ENCODE assay signal across 25 cellular contexts in the genomic region with DNA sequence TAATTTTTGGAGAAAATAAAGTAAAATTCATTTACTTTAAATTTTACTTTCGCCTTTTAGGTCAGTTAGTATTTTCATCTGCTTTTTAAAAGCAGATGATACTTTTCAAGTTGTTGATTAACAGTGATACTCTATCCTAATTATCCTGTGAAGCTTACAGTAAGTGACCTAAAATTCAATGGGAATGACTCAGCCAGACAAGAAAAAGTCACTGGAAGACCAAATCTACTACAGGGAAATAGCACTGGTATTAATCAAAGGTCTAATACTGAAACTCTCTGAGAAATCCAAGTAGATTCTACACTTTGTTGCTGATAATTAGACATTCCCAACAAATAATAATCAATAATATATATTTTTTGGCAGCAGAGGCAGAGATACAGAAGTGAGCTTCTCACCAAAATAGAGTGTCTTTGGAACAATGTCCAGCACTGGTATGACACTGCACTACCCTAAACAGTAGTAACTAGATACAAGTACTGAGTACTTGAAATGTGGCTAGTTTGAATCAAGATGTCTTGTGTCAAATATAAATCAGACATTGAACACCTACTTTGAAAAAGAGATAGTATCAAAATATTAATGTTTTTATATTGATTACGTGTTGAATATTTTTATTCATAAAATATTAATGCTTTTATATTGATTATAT. TPM values are rescaled to one million over a fixed set of nuclear protein-coding genes. Genes with fewer than 3 reads are reported as not detected.
DNase-seq lines count a peak whose midpoint lies in the region; ATAC-seq, FAIRE-seq and TF ChIP-seq lines count a peak whose summit lies in the region.
"Had no signal": no experiment of that assay in that cellular context is flagged by ENCODE, and none has a peak within 500 bp of the region (broad histone marks: within the 10 kb centered on the region; RNA-seq: fewer than 3 reads in every experiment).

No MANE protein-coding gene starts in this region.

- no TSS peak for BruUV-seq in IMR-90 (replicated peaks; lab: Mats Ljungman, UMichigan)

- no peak overlapping the region for H2BK15ac ChIP-seq in IMR-90 (ENCODE audit: low read depth, low read length)

- H3K9ac ChIP-seq in IMR-90 (ENCODE audit: low read depth, low read length) = no peak overlapping the region
- no peak overlapping the region for H3K9ac ChIP-seq in kidney (ENCODE audit: low read length in 2 of 2)

- no peak for TF ChIP-seq POLR2A in IMR-90 (IDR thresholded peaks at IDR 0.05; ENCODE audit: low read depth, low read length)

- H3K27ac ChIP-seq in IMR-90 (ENCODE audit: insufficient read depth, low read length) (no peak overlapping the region), kidney (ENCODE audit: low read depth in 2 of 2, low read length in 2 of 2) (no peak overlapping the region)
- H3K27ac ChIP-seq: SJSA1 had no signal

- no CpG with 5 or more reads among the region's 2 CpGs for WGBS in IMR-90 (ENCODE audit: extremely low coverage in 2 of 2, insufficient read length in 1 of 2), 2 experiments

- H3K27me3 ChIP-seq in IMR-90 (ENCODE audit: control insufficient read depth, insufficient read depth, low read length) = no peaks in the 10 kb centered on the region
- H3K27me3 ChIP-seq: sigmoid colon, SJSA1 had no signal

- H3K56ac ChIP-seq in IMR-90 (ENCODE audit: extremely low read depth, insufficient read depth, low read length) = no peak overlapping the region

- dilution Hi-C loops in IMR-90 (cut with HindIII; ENCODE audit: low sequenced_read_pairs, unreplicated experiment) = no loop called here

- no peak overlapping the region for H3K23ac ChIP-seq in IMR-90 (ENCODE audit: low read depth, low read length)

- peak overlapping the region; percentile 33; the same call in 1 of the 2 replicates for H3K4me2 ChIP-seq in IMR-90 (ENCODE audit: low read depth, low read length)

- H2AFZ ChIP-seq in IMR-90 (replicated peaks; ENCODE audit: low read length, poor library complexity) = no peak overlapping the region

- no peaks in the 10 kb centered on the region for H3K27me3 Mint-ChIP-seq in chondrocyte (ENCODE audit: low read depth)
- H3K27me3 Mint-ChIP-seq in activated CD4-positive, alpha-beta memory T cell treated with anti-CD3 and anti-CD28 coated beads for 36 hours = no peaks in the 10 kb centered on the region
- H3K27me3 Mint-ChIP-seq: brain; effector memory CD8-positive, alpha-beta T cell had no signal

- POLR2A ChIA-PET in IMR-90 (lab: Charles Lee; ENCODE audit: unreplicated experiment) = no interaction called here
- POLR2A ChIA-PET in activated CD4-positive, alpha-beta memory T cell treated with anti-CD3 and anti-CD28 coated beads for 36 hours (lab: Charles Lee) = no interaction called here

- peak overlapping the region; percentile 25; the same call in 1 of the 2 replicates for H2BK120ac ChIP-seq in IMR-90 (ENCODE audit: low read depth, low read length)

- H4K20me1 ChIP-seq in IMR-90 (ENCODE audit: insufficient read depth, low read length) = no peaks in the 10 kb centered on the region

- H3K4me1 ChIP-seq in IMR-90 (ENCODE audit: control insufficient read depth, insufficient read depth, low read length) (peaks cover 11% of the 10 kb centered on the region), kidney (ENCODE audit: control insufficient read depth in 1 of 2, insufficient read depth in 1 of 2, low read depth in 1 of 2, low read length in 2 of 2) (peaks cover 0 to 8% of the 10 kb centered on the region in 2 donors)

- H2BK20ac ChIP-seq in IMR-90 (ENCODE audit: low read depth, low read length) = peak overlapping the region; percentile 63; the same call in 1 of the 2 replicates

- no peak overlapping the region for H3K4me3 Mint-ChIP-seq in chondrocyte (ENCODE audit: unreplicated experiment)
- no peak overlapping the region for H3K4me3 Mint-ChIP-seq in activated CD4-positive, alpha-beta memory T cell treated with anti-CD3 and anti-CD28 coated beads for 36 hours
- H3K4me3 Mint-ChIP-seq: brain; effector memory CD8-positive, alpha-beta T cell; mesothelial cell of epicardium had no signal

- CTCF ChIA-PET in IMR-90 (lab: Yijun Ruan, JAX) = no interaction called here
- CTCF ChIA-PET in activated CD4-positive, alpha-beta memory T cell treated with anti-CD3 and anti-CD28 coated beads for 36 hours (lab: Charles Lee) = interaction anchor here (1.3 kb wide), 1 partner anchor 23 kb away, joined by 3 read pairs; the partner anchor contains the start of gene ELL2

- H3K36me3 ChIP-seq in IMR-90 (ENCODE audit: control insufficient read depth, insufficient read depth, low read length) = no peaks in the 10 kb centered on the region
- H3K36me3 ChIP-seq in kidney (ENCODE audit: control insufficient read depth in 1 of 2, insufficient read depth in 2 of 2, low read length in 2 of 2) = no peaks in the 10 kb centered on the region
- H3K36me3 ChIP-seq: sigmoid colon, SJSA1 had no signal

- H3K9me1 ChIP-seq in IMR-90 (ENCODE audit: insufficient read depth, low read length) = no peaks in the 10 kb centered on the region

- H4K8ac ChIP-seq in IMR-90 (ENCODE audit: low read depth in 2 of 2, low read length in 2 of 2) = 0 out of 4 replicates have a peak overlapping the region, but pooled peaks of 1 of the 2 experiments have one; percentile 53

- H3K79me1 ChIP-seq in IMR-90 (ENCODE audit: low read depth in 1 of 2, low read length in 2 of 2) = no peaks in the 10 kb centered on the region

- DNase-seq in ACHN (peak; percentile 5), IMR-90 (peak; percentile 61), chondrocyte (ENCODE audit: low spot score) (no peak), kidney (no peak), epidermal melanocyte (ENCODE audit: insufficient read length, low spot score) (no peak)
- no peak for DNase-seq in effector CD4-positive, alpha-beta T cell
- DNase-seq in activated CD4-positive, alpha-beta memory T cell treated with anti-CD3 and anti-CD28 coated beads for 36 hours = no peak
- DNase-seq: activated CD4-positive, alpha-beta T cell treated with anti-CD3 and anti-CD28 coated beads for 4 hours; activated CD8-positive, alpha-beta memory T cell treated with anti-CD3 and anti-CD28 coated beads, Interleukin-2, amount 50 U/mL, for 48 hours; activated naive CD4-positive, alpha-beta T cell treated with Interleukin-2 at 50 U/mL for 16 hours; effector memory CD8-positive, alpha-beta T cell; GDM1; glutamatergic neuron; NCI-H2029; NCI-H446 treated with DMSO at 0.1 percent for 48 hours; nucleus accumbens; sigmoid colon; stimulated activated CD4-positive, alpha-beta T cell treated with anti-CD3 and anti-CD28 coated beads, Interleukin-2, amount 100 ng/mL, for 48 hours; substantia nigra had no signal

- no peaks in the 10 kb centered on the region for H3K36me3 Mint-ChIP-seq in chondrocyte (ENCODE audit: low read depth)
- no peaks in the 10 kb centered on the region for H3K36me3 Mint-ChIP-seq in activated CD4-positive, alpha-beta memory T cell treated with anti-CD3 and anti-CD28 coated beads for 36 hours
- H3K36me3 Mint-ChIP-seq: brain, mesothelial cell of epicardium had no signal

- 0 out of 2 replicates have a peak overlapping the region, but pooled peaks have one; percentile 43 for H3K14ac ChIP-seq in IMR-90 (replicated peaks; ENCODE audit: low read depth, low read length)

- in situ Hi-C loops in ACHN (cut with HindIII; ENCODE audit: low pct_ligation_motif_present, low pct_unique_long_range_greater_than_20kb, low sequenced_read_pairs) (no loop called here), IMR-90 (cut with MboI; ENCODE audit: low sequenced_read_pairs) (no loop called here)

- H2BK5ac ChIP-seq in IMR-90 (ENCODE audit: low read depth, low read length, poor library complexity, severe bottlenecking) = peak overlapping the region; percentile 67

- H3K9me3 Mint-ChIP-seq in chondrocyte (ENCODE audit: low read depth) = no peaks in the 10 kb centered on the region
- no peaks in the 10 kb centered on the region for H3K9me3 Mint-ChIP-seq in activated CD4-positive, alpha-beta memory T cell treated with anti-CD3 and anti-CD28 coated beads for 36 hours
- H3K9me3 Mint-ChIP-seq: brain; effector memory CD8-positive, alpha-beta T cell; mesothelial cell of epicardium had no signal

- H2AK9ac ChIP-seq in IMR-90 (replicated peaks; ENCODE audit: low read depth, low read length, poor library complexity) = no peak overlapping the region

- H3K4me3 ChIP-seq in IMR-90 (ENCODE audit: insufficient read depth, low read depth, low read length) (no peak overlapping the region), kidney (ENCODE audit: low read length in 2 of 2) (no peak overlapping the region)
- H3K4me3 ChIP-seq: sigmoid colon, SJSA1 had no signal

- H2AK5ac ChIP-seq in IMR-90 (ENCODE audit: low read depth, low read length) = no peak overlapping the region

- TF ChIP-seq CTCF in IMR-90 (conservative IDR thresholded peaks at IDR 0.05; ENCODE audit: low read depth, low read length) (no peak), chondrocyte (IDR thresholded peaks at IDR 0.05) (no peak), kidney (IDR thresholded peaks at IDR 0.05; ENCODE audit: borderline replicate concordance, extremely low read depth, insufficient read depth) (no peak)

- peak overlapping the region; percentile 19 for H3K27ac Mint-ChIP-seq in chondrocyte (ENCODE audit: unreplicated experiment)
- H3K27ac Mint-ChIP-seq in activated CD4-positive, alpha-beta memory T cell treated with anti-CD3 and anti-CD28 coated beads for 36 hours = no peak overlapping the region
- H3K27ac Mint-ChIP-seq: brain; effector memory CD8-positive, alpha-beta T cell; mesothelial cell of epicardium had no signal

- H4K91ac ChIP-seq in IMR-90 (ENCODE audit: insufficient read depth, low read depth, low read length) = no peak overlapping the region

- ATAC-seq in IMR-90 (ENCODE audit: low read depth) (peak; percentile 80), GM19351 (IDR thresholded peaks at IDR 0.05; ENCODE audit: unreplicated experiment) (no peak)
- ATAC-seq: effector memory CD8-positive, alpha-beta T cell; HCT116 had no signal

- peak overlapping the region; percentile 74 for H3K18ac ChIP-seq in IMR-90 (ENCODE audit: low read depth, low read length)

- intact Hi-C loops in IMR-90 (cut with micrococcal nuclease) (no loop called here), kidney (cut with DNase I) (no loop called here)
- intact Hi-C loops in activated CD4-positive, alpha-beta memory T cell treated with anti-CD3 and anti-CD28 coated beads for 36 hours (cut with micrococcal nuclease) = no loop called here

- peak; percentile 13 for FAIRE-seq in kidney (lab: Jason Lieb, UNC)
- FAIRE-seq: GM12892 had no signal

- peaks cover 47% of the 10 kb centered on the region for H3K4me1 Mint-ChIP-seq in chondrocyte (ENCODE audit: low read depth)
- no peaks in the 10 kb centered on the region for H3K4me1 Mint-ChIP-seq in activated CD4-positive, alpha-beta memory T cell treated with anti-CD3 and anti-CD28 coated beads for 36 hours (ENCODE audit: low read depth)
- H3K4me1 Mint-ChIP-seq: brain had no signal

- H3K4ac ChIP-seq in IMR-90 (ENCODE audit: low read depth, low read length) = no peak overlapping the region

- no peak for TF ChIP-seq RAD21 in IMR-90 (IDR thresholded peaks at IDR 0.05; ENCODE audit: low read length)

- H4K5ac ChIP-seq in IMR-90 (ENCODE audit: low read depth, low read length) = no peak overlapping the region

- H3K9me3 ChIP-seq in IMR-90 (ENCODE audit: control insufficient read depth, insufficient read depth, low read length) (no peaks in the 10 kb centered on the region), kidney (ENCODE audit: control insufficient read depth in 1 of 2, low read length in 2 of 2) (no peaks in the 10 kb centered on the region)
- H3K9me3 ChIP-seq: sigmoid colon, SJSA1 had no signal

RNA-seq across cellular contexts. Expression of gene ELL2, which starts 22.8 kb away (rescaled TPM):
- total RNA-seq in IMR-90 (2012; rRNA removed) (92.5 and 137 TPM in 2 replicates), chondrocyte (51.7 to 83.8 TPM (median 59.3 TPM) in 3 replicates), kidney (37.2 TPM)
- polyA plus RNA-seq in IMR-90 (2012; rRNA removed) (52.4 and 61.4 TPM in 2 replicates), kidney (ENCODE audit: insufficient read depth, low read depth, low replicate concordance) (10.1 TPM)
- 16.4 and 21.9 TPM in 2 replicates for polyA plus RNA-seq in IMR-90 (2012; cell fraction: cytosol; rRNA removed)
- polyA plus RNA-seq in IMR-90 (2012; cell fraction: nucleus; rRNA removed; ENCODE audit: low replicate concordance) = 23.4 and 161 TPM in 2 replicates
- total RNA-seq in activated CD4-positive, alpha-beta memory T cell treated with anti-CD3 and anti-CD28 coated beads for 36 hours = 100 to 1,000 TPM; 127 to 132 TPM

Comparison
In these comparisons a context has a peak if more than half of its experiments do, and no peak if none do; other contexts are left out.
1. DNase-seq: peak in ACHN (single experiment) and IMR-90 (single experiment); none in chondrocyte (single experiment), kidney (single experiment), epidermal melanocyte (single experiment), effector CD4-positive, alpha-beta T cell (single experiment) and activated CD4-positive, alpha-beta memory T cell treated with anti-CD3 and anti-CD28 coated beads for 36 hours (single experiment).